Comparison of ENCODE assay signal across 1 cellular context in the genomic region with DNA sequence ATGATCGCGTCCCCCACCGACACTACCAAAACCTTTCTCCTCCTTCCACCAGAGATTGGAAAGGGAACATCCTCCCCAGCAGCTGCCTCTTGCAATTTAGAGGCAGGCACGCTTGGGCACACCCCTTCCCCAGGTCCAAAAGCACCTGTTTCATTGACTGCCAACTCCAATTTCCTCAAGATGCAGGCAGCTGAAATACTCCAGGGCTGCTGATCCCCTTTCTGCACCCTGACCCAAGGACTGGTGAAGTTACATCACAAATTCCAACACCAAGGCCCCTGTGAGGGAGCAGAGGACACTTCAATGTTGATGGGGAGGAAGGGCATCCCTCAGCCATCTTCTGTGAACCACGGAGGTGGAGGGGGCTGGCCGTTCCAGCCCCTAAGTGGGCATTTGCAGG.
TF ChIP-seq lines count a peak whose summit lies in the region.

No MANE protein-coding gene starts in this region.

TF ChIP-seq in WTC11, 78 proteins besides CTCF, POLR2A, EP300 and RAD21 (continued from another document):
- TF ChIP-seq ZNF263 (CRISPR knock-in tag; IDR thresholded peaks at IDR 0.05; ENCODE audit: low read depth): no peak
- TF ChIP-seq E2F1 (CRISPR knock-in tag; IDR thresholded peaks at IDR 0.05): no peak
- TF ChIP-seq CBFB (CRISPR knock-in tag; IDR thresholded peaks at IDR 0.05; ENCODE audit: low read depth): no peak
- TF ChIP-seq GABPB1 (CRISPR knock-in tag; IDR thresholded peaks at IDR 0.05): no peak
